Comparison of ENCODE assay signal across 1 cellular context in genomic region chr4:185112104-185112503, GRCh38.
TF ChIP-seq lines count a peak whose summit lies in the region.

No MANE protein-coding gene starts in this region.

TF ChIP-seq in HCT116, 20 proteins besides CTCF, POLR2A, EP300 and RAD21 (continued from another document):
- peak; percentile 56 for TF ChIP-seq REST (IDR thresholded peaks at IDR 0.05; ENCODE audit: low read depth)
- TF ChIP-seq MAX (IDR thresholded peaks at IDR 0.05) = peak; percentile 87
- TF ChIP-seq POLR2AphosphoS5 (IDR thresholded peaks at IDR 0.05; ENCODE audit: low read depth, low read length) = peak; percentile 70
- TF ChIP-seq CEBPB (IDR thresholded peaks at IDR 0.05; ENCODE audit: low read depth) = peak; percentile 58
- TF ChIP-seq ZFX (IDR thresholded peaks at IDR 0.05) = no peak
- TF ChIP-seq CBX3 (IDR thresholded peaks at IDR 0.05; ENCODE audit: low read depth) = peak; percentile 99
- TF ChIP-seq ZNF274 (IDR thresholded peaks at IDR 0.05; ENCODE audit: low read depth, low read length) = no peak
- peak; percentile 70; the same call in 1 of the 2 replicates for TF ChIP-seq ATF3 (IDR thresholded peaks at IDR 0.05)
- peak; percentile 92 for TF ChIP-seq SP1 (IDR thresholded peaks at IDR 0.05; ENCODE audit: low read depth)
- TF ChIP-seq SRF (IDR thresholded peaks at IDR 0.05; ENCODE audit: low read depth) = peak; percentile 76
- no peak for TF ChIP-seq SIN3A (IDR thresholded peaks at IDR 0.05; ENCODE audit: low read depth)
TF ChIP-seq in HCT116: peak in this region for 13.
